In genomic region chr5:157548513-157549282, GRCh38 we compare ENCODE assay signal across 8 cellular contexts. TPM values are rescaled to one million over a fixed set of nuclear protein-coding genes. Genes with fewer than 3 reads are reported as not detected.
A peak's percentile ranks its signal among the peaks of the same experiment; 100 is the strongest.
DNase-seq lines count a peak whose midpoint lies in the region; ATAC-seq and TF ChIP-seq lines count a peak whose summit lies in the region.

No MANE protein-coding gene starts in this region.

- no peaks in the 10 kb centered on the region for H3K9me2 ChIP-seq in GM23248 (ENCODE audit: insufficient read depth)

- intact Hi-C loops in left lung (cut with DNase I) = no loop called here
- intact Hi-C loops in left colon (cut with DNase I, micrococcal nuclease) = no loop called here

- H4K20me1 ChIP-seq in GM23248 (ENCODE audit: insufficient read depth) = no peaks in the 10 kb centered on the region

- peak overlapping the region; percentile 77 for H3K4me2 ChIP-seq in GM23248 (ENCODE audit: unreplicated experiment)

- H2AFZ ChIP-seq in ACC112 (ENCODE audit: low read length, unreplicated experiment) = no peak overlapping the region
- no peak overlapping the region for H2AFZ ChIP-seq in GM23248

- peak overlapping the region; percentile 62 for H3K27ac ChIP-seq in ACC112 (ENCODE audit: low read depth, low read length)
- peak overlapping the region; percentile 91 for H3K27ac ChIP-seq in GM23248
- H3K27ac ChIP-seq in left lung = peak overlapping the region; percentile 41 to 45

- peak overlapping the region; percentile 57 for H3K9ac ChIP-seq in GM23248

- ATAC-seq in left lung = peak; percentile 57
- ATAC-seq in HG03521 (IDR thresholded peaks at IDR 0.05; ENCODE audit: unreplicated experiment) = no peak
- ATAC-seq in HG03354 (IDR thresholded peaks at IDR 0.05; ENCODE audit: poor library complexity, severe bottlenecking, unreplicated experiment) = no peak
- no peak for ATAC-seq in left colon

- in situ Hi-C loops in GM23248 (cut with MboI) = no loop called here

- H3K36me3 ChIP-seq in ACC112 (ENCODE audit: insufficient read depth, low read length) (no peaks in the 10 kb centered on the region), GM23248 (ENCODE audit: low read depth) (no peaks in the 10 kb centered on the region), left lung (no peaks in the 10 kb centered on the region)

- H3K9me3 ChIP-seq in GM23248 (ENCODE audit: low read depth) (no peaks in the 10 kb centered on the region), left lung (no peaks in the 10 kb centered on the region)

- peak overlapping the region; percentile 8 for H3K4me3 ChIP-seq in ACC112 (ENCODE audit: low read depth, low read length)
- H3K4me3 ChIP-seq in GM23248 = peak overlapping the region; percentile 56
- no peak overlapping the region for H3K4me3 ChIP-seq in left lung

- TF ChIP-seq CTCF in left lung (IDR thresholded peaks at IDR 0.05) = no peak

- H3K27me3 ChIP-seq in ACC112 (ENCODE audit: insufficient read depth, low read length) (no peaks in the 10 kb centered on the region), GM23248 (replicated peaks; ENCODE audit: insufficient read depth) (no peaks in the 10 kb centered on the region), left lung (no peaks in the 10 kb centered on the region)

- 31 to 35% methylated on average over 4 of the region's 4 CpGs for WGBS in GM23248 (ENCODE audit: low coverage in 1 of 2, low lambda C conversion rate in 2 of 2, missing lambda C conversion rate in 2 of 2), 2 experiments

- H3F3A ChIP-seq in GM23248 (ENCODE audit: insufficient read depth) = peaks cover 36% of the 10 kb centered on the region

- DNase-seq in GM23248 = peak; percentile 97
- peak; percentile 94 for DNase-seq in amniotic epithelial cell (ENCODE audit: low read depth)
- DNase-seq in left lung = no peak
- no peak for DNase-seq in left colon
- no peak for DNase-seq in NCI-H2171 (lab: John Stamatoyannopoulos, UW)

- H3K4me1 ChIP-seq in ACC112 (ENCODE audit: control insufficient read depth, insufficient read depth, low read length, unreplicated experiment) (peaks cover 32% of the 10 kb centered on the region), GM23248 (ENCODE audit: insufficient read depth) (peaks cover 45% of the 10 kb centered on the region), left lung (peaks cover 13 to 65% of the 10 kb centered on the region in 2 donors)

- H3K79me2 ChIP-seq in ACC112 (ENCODE audit: control insufficient read depth, insufficient read depth, low read length, unreplicated experiment) = no peaks in the 10 kb centered on the region
- peaks cover 86% of the 10 kb centered on the region for H3K79me2 ChIP-seq in GM23248 (ENCODE audit: insufficient read depth)

RNA-seq across cellular contexts. Expression of gene ADAM19, which starts 26.9 kb away (rescaled TPM):
- total RNA-seq in GM23248 (2014; rRNA removed; shearing (Covaris generic)) = 20.5 and 21.1 TPM in 2 replicates
- polyA plus RNA-seq in GM23248 (2016; fragmentation: Nextera tagmentation; extraction: Ambion mirVana) = 18.1 and 18.8 TPM in 2 replicates
- 10 to 100 TPM; 17.1 to 20.8 TPM for total RNA-seq in left lung
- 1 to 10 TPM; 2.7 to 9.1 TPM for total RNA-seq in left colon

Comparison
In these comparisons a context has a peak if more than half of its experiments do, and no peak if none do; other contexts are left out.
1. H3K4me3 ChIP-seq: peak in ACC112 (single experiment) and GM23248 (single experiment); none in left lung (0 of 2).
2. DNase-seq: peak in GM23248 (single experiment) and amniotic epithelial cell (single experiment); none in left lung (0 of 2), left colon (0 of 2) and NCI-H2171 (single experiment).
3. Peak in every context shown above with its lines, with median percentiles within 50 percentile points of each other: H3K27ac ChIP-seq.